Comparison of ENCODE assay signal across 23 cellular contexts in genomic region chr4:129371901-129372300, GRCh38.
A peak's percentile ranks its signal among the peaks of the same experiment; 100 is the strongest.
DNase-seq lines count a peak whose midpoint lies in the region; ATAC-seq, FAIRE-seq and TF ChIP-seq lines count a peak whose summit lies in the region.
"Had no signal": no experiment of that assay in that cellular context is flagged by ENCODE, and none has a peak within 500 bp of the region (broad histone marks: within the 10 kb centered on the region; RNA-seq: fewer than 3 reads in every experiment).

No MANE protein-coding gene starts in this region.

- no peaks in the 10 kb centered on the region for H3K4me1 ChIP-seq in GM23248 (ENCODE audit: insufficient read depth)
- H3K4me1 ChIP-seq: BE2C had no signal

- no peak overlapping the region for H3K4me2 ChIP-seq in GM23248 (ENCODE audit: unreplicated experiment)
- H3K4me2 ChIP-seq: GM23338 had no signal

- no peaks in the 10 kb centered on the region for H3F3A ChIP-seq in GM23248 (ENCODE audit: insufficient read depth)

- peak; percentile 60 for FAIRE-seq in endometrium (lab: Jason Lieb, UNC)
- FAIRE-seq: GM12891, GM19239, H54, HTR-8/SVneo had no signal

- DNase-seq in GM23248, result peak; percentile 17
- peak; percentile 64 for DNase-seq in fibroblast of peridontal ligament (ENCODE audit: extremely low read depth)
- DNase-seq in Right ventricle myocardium inferior (ENCODE audit: missing footprints), result no peak
- no peak for DNase-seq in lower leg skin (ENCODE audit: low spot score in 2 of 2)
- DNase-seq: BE2C; C1 segment of cervical spinal cord; CD4-positive, CD25-positive, alpha-beta regulatory T cell; CD8-positive, alpha-beta memory T cell; COR-L47; DMS 273 treated with DMSO at 0.1 percent for 48 hours; DMS53; DND-41; EL; HCEC 1CT; IMR-90 had no signal

- H3K9me3 ChIP-seq in GM23248 (ENCODE audit: low read depth), result no peaks in the 10 kb centered on the region
- H3K9me3 ChIP-seq: BE2C had no signal

- no peak for TF ChIP-seq CTCF in lower leg skin (IDR thresholded peaks at IDR 0.05)

- no peaks in the 10 kb centered on the region for H4K20me1 ChIP-seq in GM23248 (ENCODE audit: insufficient read depth)

- in situ Hi-C loops in GM23248 (cut with MboI), result no loop called here

- H3K9me2 ChIP-seq in GM23248 (ENCODE audit: insufficient read depth), result no peaks in the 10 kb centered on the region

- H3K27ac ChIP-seq in GM23248, result no peak overlapping the region

- no peak overlapping the region for H3K9ac ChIP-seq in GM23248

- intact Hi-C loops in Right ventricle myocardium inferior (cut with DNase I), result no loop called here
- intact Hi-C loops in lower leg skin (cut with DNase I; ENCODE audit: low total_unique reads), result no loop called here

- H2AFZ ChIP-seq in GM23248, result no peak overlapping the region
- H2AFZ ChIP-seq: GM23338 had no signal

- H3K79me2 ChIP-seq in GM23248 (ENCODE audit: insufficient read depth), result no peaks in the 10 kb centered on the region

- peaks cover 11% of the 10 kb centered on the region; the same call in 1 of the 2 replicates for H3K27me3 ChIP-seq in GM23248 (replicated peaks; ENCODE audit: insufficient read depth)
- H3K27me3 ChIP-seq: BE2C had no signal

- H3K4me3 ChIP-seq in GM23248, result no peak overlapping the region
- no peak overlapping the region for H3K4me3 ChIP-seq in lower leg skin (ENCODE audit: low read depth, poor library complexity, severe bottlenecking)
- H3K4me3 ChIP-seq: GM23338 had no signal

- 8 to 17% methylated on average over 3 of the region's 3 CpGs for WGBS in GM23248 (ENCODE audit: low coverage in 1 of 2, low lambda C conversion rate in 2 of 2, missing lambda C conversion rate in 2 of 2), 2 experiments
- WGBS in lower leg skin, 2 donors, result 62% methylated on average over 3 of the region's 3 CpGs

- TF ChIP-seq POLR2A in lower leg skin (IDR thresholded peaks at IDR 0.05), result no peak

- no peak for ATAC-seq in Right ventricle myocardium inferior
- no peak for ATAC-seq in HG03135 (IDR thresholded peaks at IDR 0.05; ENCODE audit: unreplicated experiment)
- ATAC-seq in esophagus mucosa, result no peak
- ATAC-seq: GM23338 had no signal

- no peaks in the 10 kb centered on the region for H3K36me3 ChIP-seq in GM23248 (ENCODE audit: low read depth)
- H3K36me3 ChIP-seq: BE2C had no signal

Comparison
In these comparisons a context has a peak if more than half of its experiments do, and no peak if none do; other contexts are left out.
1. DNase-seq: peak in GM23248 (single experiment) and fibroblast of peridontal ligament (single experiment); none in Right ventricle myocardium inferior (single experiment) and lower leg skin (0 of 2).